1 cellular context compared by ENCODE assay signal in the genomic region with DNA sequence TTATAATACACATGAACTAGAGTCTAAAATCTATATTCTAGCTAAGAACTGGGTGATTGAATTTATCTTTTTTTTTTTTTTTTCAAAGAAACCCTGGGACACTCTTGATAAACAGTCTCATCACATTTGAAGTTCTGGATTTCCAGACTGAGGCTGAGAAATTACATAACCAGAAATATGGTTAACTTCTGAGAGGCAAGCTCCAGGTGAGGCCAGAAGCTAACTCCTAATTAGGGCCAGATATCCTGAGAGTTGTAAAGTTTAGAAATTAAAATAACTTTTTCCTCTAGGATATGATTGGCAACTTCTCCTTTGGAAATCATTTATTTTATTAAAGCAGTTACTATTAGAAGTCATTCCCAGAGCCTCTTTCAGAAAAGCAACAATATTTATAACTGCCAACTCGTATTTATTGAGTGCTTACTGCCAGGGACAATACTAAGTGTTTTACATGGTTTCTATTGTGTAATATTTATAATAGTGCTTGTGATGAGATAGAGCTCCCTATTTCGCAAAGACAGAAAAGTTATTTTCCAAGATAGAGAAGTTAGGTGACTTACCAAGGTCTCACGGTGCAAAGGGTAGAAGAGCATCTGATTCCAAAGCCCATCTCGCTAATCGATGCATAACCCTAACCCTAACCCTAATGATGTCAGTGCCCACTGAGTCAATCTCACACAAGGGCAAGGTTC.
TF ChIP-seq lines count a peak whose summit lies in the region.

No MANE protein-coding gene starts in this region.

TF ChIP-seq in HepG2, 621 proteins besides CTCF, POLR2A, EP300 and RAD21 (continued from another document and continues in another):
- TF ChIP-seq, protein P1, sequence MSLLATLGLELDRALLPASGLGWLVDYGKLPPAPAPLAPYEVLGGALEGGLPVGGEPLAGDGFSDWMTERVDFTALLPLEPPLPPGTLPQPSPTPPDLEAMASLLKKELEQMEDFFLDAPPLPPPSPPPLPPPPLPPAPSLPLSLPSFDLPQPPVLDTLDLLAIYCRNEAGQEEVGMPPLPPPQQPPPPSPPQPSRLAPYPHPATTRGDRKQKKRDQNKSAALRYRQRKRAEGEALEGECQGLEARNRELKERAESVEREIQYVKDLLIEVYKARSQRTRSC (CRISPR knock-in tag; IDR thresholded peaks at IDR 0.05; ENCODE audit: low read depth) = no peak
- TF ChIP-seq ETV6 (CRISPR knock-in tag; conservative IDR thresholded peaks at IDR 0.05) = no peak
- no peak for TF ChIP-seq CC2D1A (CRISPR knock-in tag; IDR thresholded peaks at IDR 0.05)
- no peak for TF ChIP-seq NFYC (CRISPR knock-in tag; IDR thresholded peaks at IDR 0.05)
- no peak for TF ChIP-seq ZNF615 (CRISPR knock-in tag; IDR thresholded peaks at IDR 0.05; ENCODE audit: borderline replicate concordance)
- TF ChIP-seq EHMT2 (IDR thresholded peaks at IDR 0.05; ENCODE audit: borderline replicate concordance, low read depth, low read length) = no peak; the same call in 1 of the 2 replicates
- TF ChIP-seq ZNF160 (CRISPR knock-in tag; IDR thresholded peaks at IDR 0.05) = no peak
- TF ChIP-seq, protein P2, sequence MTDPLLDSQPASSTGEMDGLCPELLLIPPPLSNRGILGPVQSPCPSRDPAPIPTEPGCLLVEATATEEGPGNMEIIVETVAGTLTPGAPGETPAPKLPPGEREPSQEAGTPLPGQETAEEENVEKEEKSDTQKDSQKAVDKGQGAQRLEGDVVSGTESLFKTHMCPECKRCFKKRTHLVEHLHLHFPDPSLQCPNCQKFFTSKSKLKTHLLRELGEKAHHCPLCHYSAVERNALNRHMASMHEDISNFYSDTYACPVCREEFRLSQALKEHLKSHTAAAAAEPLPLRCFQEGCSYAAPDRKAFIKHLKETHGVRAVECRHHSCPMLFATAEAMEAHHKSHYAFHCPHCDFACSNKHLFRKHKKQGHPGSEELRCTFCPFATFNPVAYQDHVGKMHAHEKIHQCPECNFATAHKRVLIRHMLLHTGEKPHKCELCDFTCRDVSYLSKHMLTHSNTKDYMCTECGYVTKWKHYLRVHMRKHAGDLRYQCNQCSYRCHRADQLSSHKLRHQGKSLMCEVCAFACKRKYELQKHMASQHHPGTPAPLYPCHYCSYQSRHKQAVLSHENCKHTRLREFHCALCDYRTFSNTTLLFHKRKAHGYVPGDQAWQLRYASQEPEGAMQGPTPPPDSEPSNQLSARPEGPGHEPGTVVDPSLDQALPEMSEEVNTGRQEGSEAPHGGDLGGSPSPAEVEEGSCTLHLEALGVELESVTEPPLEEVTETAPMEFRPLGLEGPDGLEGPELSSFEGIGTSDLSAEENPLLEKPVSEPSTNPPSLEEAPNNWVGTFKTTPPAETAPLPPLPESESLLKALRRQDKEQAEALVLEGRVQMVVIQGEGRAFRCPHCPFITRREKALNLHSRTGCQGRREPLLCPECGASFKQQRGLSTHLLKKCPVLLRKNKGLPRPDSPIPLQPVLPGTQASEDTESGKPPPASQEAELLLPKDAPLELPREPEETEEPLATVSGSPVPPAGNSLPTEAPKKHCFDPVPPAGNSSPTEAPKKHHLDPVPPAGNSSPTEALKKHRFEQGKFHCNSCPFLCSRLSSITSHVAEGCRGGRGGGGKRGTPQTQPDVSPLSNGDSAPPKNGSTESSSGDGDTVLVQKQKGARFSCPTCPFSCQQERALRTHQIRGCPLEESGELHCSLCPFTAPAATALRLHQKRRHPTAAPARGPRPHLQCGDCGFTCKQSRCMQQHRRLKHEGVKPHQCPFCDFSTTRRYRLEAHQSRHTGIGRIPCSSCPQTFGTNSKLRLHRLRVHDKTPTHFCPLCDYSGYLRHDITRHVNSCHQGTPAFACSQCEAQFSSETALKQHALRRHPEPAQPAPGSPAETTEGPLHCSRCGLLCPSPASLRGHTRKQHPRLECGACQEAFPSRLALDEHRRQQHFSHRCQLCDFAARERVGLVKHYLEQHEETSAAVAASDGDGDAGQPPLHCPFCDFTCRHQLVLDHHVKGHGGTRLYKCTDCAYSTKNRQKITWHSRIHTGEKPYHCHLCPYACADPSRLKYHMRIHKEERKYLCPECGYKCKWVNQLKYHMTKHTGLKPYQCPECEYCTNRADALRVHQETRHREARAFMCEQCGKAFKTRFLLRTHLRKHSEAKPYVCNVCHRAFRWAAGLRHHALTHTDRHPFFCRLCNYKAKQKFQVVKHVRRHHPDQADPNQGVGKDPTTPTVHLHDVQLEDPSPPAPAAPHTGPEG (CRISPR knock-in tag; IDR thresholded peaks at IDR 0.05) = no peak
- peak; percentile 100 for TF ChIP-seq PPARG (CRISPR knock-in tag; conservative IDR thresholded peaks at IDR 0.05)
- peak; percentile 89 for TF ChIP-seq CEBPB (IDR thresholded peaks at IDR 0.05; ENCODE audit: borderline replicate concordance, low read depth, low read length)
- TF ChIP-seq, protein P3, sequence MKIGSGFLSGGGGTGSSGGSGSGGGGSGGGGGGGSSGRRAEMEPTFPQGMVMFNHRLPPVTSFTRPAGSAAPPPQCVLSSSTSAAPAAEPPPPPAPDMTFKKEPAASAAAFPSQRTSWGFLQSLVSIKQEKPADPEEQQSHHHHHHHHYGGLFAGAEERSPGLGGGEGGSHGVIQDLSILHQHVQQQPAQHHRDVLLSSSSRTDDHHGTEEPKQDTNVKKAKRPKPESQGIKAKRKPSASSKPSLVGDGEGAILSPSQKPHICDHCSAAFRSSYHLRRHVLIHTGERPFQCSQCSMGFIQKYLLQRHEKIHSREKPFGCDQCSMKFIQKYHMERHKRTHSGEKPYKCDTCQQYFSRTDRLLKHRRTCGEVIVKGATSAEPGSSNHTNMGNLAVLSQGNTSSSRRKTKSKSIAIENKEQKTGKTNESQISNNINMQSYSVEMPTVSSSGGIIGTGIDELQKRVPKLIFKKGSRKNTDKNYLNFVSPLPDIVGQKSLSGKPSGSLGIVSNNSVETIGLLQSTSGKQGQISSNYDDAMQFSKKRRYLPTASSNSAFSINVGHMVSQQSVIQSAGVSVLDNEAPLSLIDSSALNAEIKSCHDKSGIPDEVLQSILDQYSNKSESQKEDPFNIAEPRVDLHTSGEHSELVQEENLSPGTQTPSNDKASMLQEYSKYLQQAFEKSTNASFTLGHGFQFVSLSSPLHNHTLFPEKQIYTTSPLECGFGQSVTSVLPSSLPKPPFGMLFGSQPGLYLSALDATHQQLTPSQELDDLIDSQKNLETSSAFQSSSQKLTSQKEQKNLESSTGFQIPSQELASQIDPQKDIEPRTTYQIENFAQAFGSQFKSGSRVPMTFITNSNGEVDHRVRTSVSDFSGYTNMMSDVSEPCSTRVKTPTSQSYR (CRISPR knock-in tag; IDR thresholded peaks at IDR 0.05; ENCODE audit: borderline replicate concordance) = peak; percentile 49; the same call in 1 of the 2 replicates
- TF ChIP-seq, protein P4, sequence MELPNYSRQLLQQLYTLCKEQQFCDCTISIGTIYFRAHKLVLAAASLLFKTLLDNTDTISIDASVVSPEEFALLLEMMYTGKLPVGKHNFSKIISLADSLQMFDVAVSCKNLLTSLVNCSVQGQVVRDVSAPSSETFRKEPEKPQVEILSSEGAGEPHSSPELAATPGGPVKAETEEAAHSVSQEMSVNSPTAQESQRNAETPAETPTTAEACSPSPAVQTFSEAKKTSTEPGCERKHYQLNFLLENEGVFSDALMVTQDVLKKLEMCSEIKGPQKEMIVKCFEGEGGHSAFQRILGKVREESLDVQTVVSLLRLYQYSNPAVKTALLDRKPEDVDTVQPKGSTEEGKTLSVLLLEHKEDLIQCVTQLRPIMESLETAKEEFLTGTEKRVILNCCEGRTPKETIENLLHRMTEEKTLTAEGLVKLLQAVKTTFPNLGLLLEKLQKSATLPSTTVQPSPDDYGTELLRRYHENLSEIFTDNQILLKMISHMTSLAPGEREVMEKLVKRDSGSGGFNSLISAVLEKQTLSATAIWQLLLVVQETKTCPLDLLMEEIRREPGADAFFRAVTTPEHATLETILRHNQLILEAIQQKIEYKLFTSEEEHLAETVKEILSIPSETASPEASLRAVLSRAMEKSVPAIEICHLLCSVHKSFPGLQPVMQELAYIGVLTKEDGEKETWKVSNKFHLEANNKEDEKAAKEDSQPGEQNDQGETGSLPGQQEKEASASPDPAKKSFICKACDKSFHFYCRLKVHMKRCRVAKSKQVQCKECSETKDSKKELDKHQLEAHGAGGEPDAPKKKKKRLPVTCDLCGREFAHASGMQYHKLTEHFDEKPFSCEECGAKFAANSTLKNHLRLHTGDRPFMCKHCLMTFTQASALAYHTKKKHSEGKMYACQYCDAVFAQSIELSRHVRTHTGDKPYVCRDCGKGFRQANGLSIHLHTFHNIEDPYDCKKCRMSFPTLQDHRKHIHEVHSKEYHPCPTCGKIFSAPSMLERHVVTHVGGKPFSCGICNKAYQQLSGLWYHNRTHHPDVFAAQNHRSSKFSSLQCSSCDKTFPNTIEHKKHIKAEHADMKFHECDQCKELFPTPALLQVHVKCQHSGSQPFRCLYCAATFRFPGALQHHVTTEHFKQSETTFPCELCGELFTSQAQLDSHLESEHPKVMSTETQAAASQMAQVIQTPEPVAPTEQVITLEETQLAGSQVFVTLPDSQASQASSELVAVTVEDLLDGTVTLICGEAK (IDR thresholded peaks at IDR 0.05) = no peak
- TF ChIP-seq, protein P4 (CRISPR knock-in tag; IDR thresholded peaks at IDR 0.05) = no peak; the same call in 1 of the 2 replicates
- TF ChIP-seq, protein P5, sequence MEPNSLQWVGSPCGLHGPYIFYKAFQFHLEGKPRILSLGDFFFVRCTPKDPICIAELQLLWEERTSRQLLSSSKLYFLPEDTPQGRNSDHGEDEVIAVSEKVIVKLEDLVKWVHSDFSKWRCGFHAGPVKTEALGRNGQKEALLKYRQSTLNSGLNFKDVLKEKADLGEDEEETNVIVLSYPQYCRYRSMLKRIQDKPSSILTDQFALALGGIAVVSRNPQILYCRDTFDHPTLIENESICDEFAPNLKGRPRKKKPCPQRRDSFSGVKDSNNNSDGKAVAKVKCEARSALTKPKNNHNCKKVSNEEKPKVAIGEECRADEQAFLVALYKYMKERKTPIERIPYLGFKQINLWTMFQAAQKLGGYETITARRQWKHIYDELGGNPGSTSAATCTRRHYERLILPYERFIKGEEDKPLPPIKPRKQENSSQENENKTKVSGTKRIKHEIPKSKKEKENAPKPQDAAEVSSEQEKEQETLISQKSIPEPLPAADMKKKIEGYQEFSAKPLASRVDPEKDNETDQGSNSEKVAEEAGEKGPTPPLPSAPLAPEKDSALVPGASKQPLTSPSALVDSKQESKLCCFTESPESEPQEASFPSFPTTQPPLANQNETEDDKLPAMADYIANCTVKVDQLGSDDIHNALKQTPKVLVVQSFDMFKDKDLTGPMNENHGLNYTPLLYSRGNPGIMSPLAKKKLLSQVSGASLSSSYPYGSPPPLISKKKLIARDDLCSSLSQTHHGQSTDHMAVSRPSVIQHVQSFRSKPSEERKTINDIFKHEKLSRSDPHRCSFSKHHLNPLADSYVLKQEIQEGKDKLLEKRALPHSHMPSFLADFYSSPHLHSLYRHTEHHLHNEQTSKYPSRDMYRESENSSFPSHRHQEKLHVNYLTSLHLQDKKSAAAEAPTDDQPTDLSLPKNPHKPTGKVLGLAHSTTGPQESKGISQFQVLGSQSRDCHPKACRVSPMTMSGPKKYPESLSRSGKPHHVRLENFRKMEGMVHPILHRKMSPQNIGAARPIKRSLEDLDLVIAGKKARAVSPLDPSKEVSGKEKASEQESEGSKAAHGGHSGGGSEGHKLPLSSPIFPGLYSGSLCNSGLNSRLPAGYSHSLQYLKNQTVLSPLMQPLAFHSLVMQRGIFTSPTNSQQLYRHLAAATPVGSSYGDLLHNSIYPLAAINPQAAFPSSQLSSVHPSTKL (CRISPR knock-in tag; IDR thresholded peaks at IDR 0.05) = peak; percentile 99
- TF ChIP-seq EED (CRISPR knock-in tag; IDR thresholded peaks at IDR 0.05) = no peak
- TF ChIP-seq ZNF564 (CRISPR knock-in tag; IDR thresholded peaks at IDR 0.05) = no peak
- TF ChIP-seq ELF4 (CRISPR knock-in tag; IDR thresholded peaks at IDR 0.05; ENCODE audit: borderline replicate concordance) = no peak
- no peak for TF ChIP-seq RBAK (CRISPR knock-in tag; IDR thresholded peaks at IDR 0.05)
- peak; percentile 81; the same call in 1 of the 2 replicates for TF ChIP-seq ZBTB7B (CRISPR knock-in tag; IDR thresholded peaks at IDR 0.05)
- no peak for TF ChIP-seq CHD4 (IDR thresholded peaks at IDR 0.05; ENCODE audit: borderline replicate concordance, low read length)
- TF ChIP-seq ATF7 (IDR thresholded peaks at IDR 0.05) = peak; percentile 89
- peak; percentile 96; the same call in 1 of the 2 replicates for TF ChIP-seq ATF7 (CRISPR knock-in tag; IDR thresholded peaks at IDR 0.05)
- no peak; the same call in 1 of the 2 replicates for TF ChIP-seq HMG20B (CRISPR knock-in tag; conservative IDR thresholded peaks at IDR 0.05)
- 0 out of 2 replicates have a peak, but pooled peaks have one; percentile 55 for TF ChIP-seq MIER2 (CRISPR knock-in tag; IDR thresholded peaks at IDR 0.05)
- peak; percentile 77; the same call in 1 of the 2 replicates for TF ChIP-seq ZFP1 (CRISPR knock-in tag; IDR thresholded peaks at IDR 0.05)
- TF ChIP-seq, protein P6, sequence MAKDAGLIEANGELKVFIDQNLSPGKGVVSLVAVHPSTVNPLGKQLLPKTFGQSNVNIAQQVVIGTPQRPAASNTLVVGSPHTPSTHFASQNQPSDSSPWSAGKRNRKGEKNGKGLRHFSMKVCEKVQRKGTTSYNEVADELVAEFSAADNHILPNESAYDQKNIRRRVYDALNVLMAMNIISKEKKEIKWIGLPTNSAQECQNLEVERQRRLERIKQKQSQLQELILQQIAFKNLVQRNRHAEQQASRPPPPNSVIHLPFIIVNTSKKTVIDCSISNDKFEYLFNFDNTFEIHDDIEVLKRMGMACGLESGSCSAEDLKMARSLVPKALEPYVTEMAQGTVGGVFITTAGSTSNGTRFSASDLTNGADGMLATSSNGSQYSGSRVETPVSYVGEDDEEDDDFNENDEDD (CRISPR knock-in tag; IDR thresholded peaks at IDR 0.05; ENCODE audit: borderline replicate concordance) = no peak
